1 cellular context compared by ENCODE assay signal in genomic region chr3:141049681-141050080, GRCh38.
TF ChIP-seq lines count a peak whose summit lies in the region.

No MANE protein-coding gene starts in this region.

TF ChIP-seq in K562, 482 proteins besides CTCF, POLR2A, EP300 and RAD21 (continued from another document):
- TF ChIP-seq ZNF311 (CRISPR knock-in tag; IDR thresholded peaks at IDR 0.05): no peak
- no peak for TF ChIP-seq CBX3 (IDR thresholded peaks at IDR 0.05; ENCODE audit: borderline replicate concordance in 1 of 2, low read length in 2 of 2)
- TF ChIP-seq SRF (CRISPR knock-in tag; IDR thresholded peaks at IDR 0.05): no peak
- TF ChIP-seq MCM5 (IDR thresholded peaks at IDR 0.05; ENCODE audit: low read depth): no peak
- no peak for TF ChIP-seq PPARD (CRISPR knock-in tag; IDR thresholded peaks at IDR 0.05)
- no peak for TF ChIP-seq ZNF780A (CRISPR knock-in tag; IDR thresholded peaks at IDR 0.05)
